Comparison of ENCODE assay signal across 21 cellular contexts in the genomic region with DNA sequence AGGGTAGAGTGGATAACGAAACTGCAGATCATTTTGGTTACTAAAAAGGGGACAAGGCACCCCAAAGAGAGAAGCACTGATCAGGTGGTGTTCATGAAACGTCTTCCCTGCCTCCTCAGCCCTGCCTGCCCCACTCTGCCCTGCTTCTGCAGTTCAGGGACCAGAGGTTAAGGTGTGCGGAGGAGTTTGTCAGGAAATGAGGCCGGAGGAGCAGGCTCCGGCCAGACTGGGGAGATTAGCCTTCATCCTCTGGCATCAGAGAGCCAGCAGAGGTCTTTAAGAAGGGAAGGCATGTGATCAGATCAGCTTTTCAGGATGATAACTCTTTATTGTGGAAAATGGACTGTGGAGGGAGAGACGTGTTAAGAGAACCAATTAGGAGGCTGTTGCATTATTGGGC.
"Had no signal": no experiment of that assay in that cellular context is flagged by ENCODE, and none has a peak within 500 bp of the region (broad histone marks: within the 10 kb centered on the region; RNA-seq: fewer than 3 reads in every experiment).

No MANE protein-coding gene starts in this region.

- H3K4me3 Mint-ChIP-seq: activated B cell treated with CpG ODN at 0.5 μM for 24 hours; activated CD8-positive, alpha-beta T cell treated with anti-CD3 and anti-CD28 coated beads, Interleukin-2, amount 10 ng/mL, durations not matched to agents 7 days and 5 days; activated naive CD8-positive, alpha-beta T cell; activated T-cell treated with anti-CD3 and anti-CD28 coated beads, Interleukin-2, amount 50 U/mL, for 72 hours; mesothelial cell of epicardium had no signal

- H3K36me3 Mint-ChIP-seq: activated naive CD8-positive, alpha-beta T cell; mesothelial cell of epicardium had no signal

- H3K4me1 Mint-ChIP-seq: activated B cell treated with CpG ODN at 0.5 μM for 24 hours had no signal

- H3K27ac Mint-ChIP-seq: activated B cell treated with CpG ODN at 0.5 μM for 24 hours; activated CD8-positive, alpha-beta T cell treated with anti-CD3 and anti-CD28 coated beads, Interleukin-2, amount 10 ng/mL, durations not matched to agents 7 days and 5 days; activated naive CD8-positive, alpha-beta T cell; activated T-cell treated with anti-CD3 and anti-CD28 coated beads, Interleukin-2, amount 50 U/mL, for 72 hours; mesothelial cell of epicardium had no signal

- H3K27me3 ChIP-seq: colonic mucosa, ovary, spleen, stomach, upper lobe of right lung had no signal

- H3K36me3 ChIP-seq: colonic mucosa, ovary, spleen, stomach, thoracic aorta, upper lobe of right lung had no signal

- H3K9me3 Mint-ChIP-seq: activated T-cell treated with anti-CD3 and anti-CD28 coated beads, Interleukin-2, amount 50 U/mL, for 72 hours; mesothelial cell of epicardium had no signal

- DNase-seq: activated B cell treated with CpG ODN at 0.5 μM for 24 hours; activated CD4-positive, alpha-beta T cell treated with anti-CD3 and anti-CD28 coated beads for 48 hours; activated CD8-positive, alpha-beta memory T cell treated with anti-CD3 and anti-CD28 coated beads, Interleukin-2, amount 50 U/mL, for 4 hours; activated CD8-positive, alpha-beta T cell treated with anti-CD3 and anti-CD28 coated beads, Interleukin-2, amount 10 ng/mL, durations not matched to agents 7 days and 5 days; activated gamma-delta T cell; activated T-cell treated with anti-CD3 and anti-CD28 coated beads, Interleukin-2, amount 50 U/mL, for 72 hours; amniotic stem cell; colonic mucosa; effector CD4-positive, alpha-beta T cell; foreskin melanocyte; head of caudate nucleus; left colon; ovary; spleen; stimulated activated CD4-positive, alpha-beta T cell treated with anti-CD3 and anti-CD28 coated beads, Interleukin-1b, Interleukin-23, amount 100 ng/mL, for 48 hours; stomach; upper lobe of right lung had no signal

- H3K9me3 ChIP-seq: colonic mucosa, ovary, stomach, thoracic aorta, upper lobe of right lung had no signal

- H3K27me3 Mint-ChIP-seq: activated B cell treated with CpG ODN at 0.5 μM for 24 hours; activated naive CD8-positive, alpha-beta T cell had no signal

- H3K27ac ChIP-seq: colonic mucosa, ovary, spleen, stomach, thoracic aorta, upper lobe of right lung had no signal

- H3K4me1 ChIP-seq: colonic mucosa, spleen, stomach, upper lobe of right lung had no signal

- H3K4me3 ChIP-seq: colonic mucosa, lung, ovary, spleen, stomach, thoracic aorta, upper lobe of right lung had no signal
